In genomic region chr10:102645388-102645740, GRCh38 we compare ENCODE assay signal across 8 cellular contexts. TPM values are rescaled to one million over a fixed set of nuclear protein-coding genes. Genes with fewer than 3 reads are reported as not detected.
A peak's percentile ranks its signal among the peaks of the same experiment; 100 is the strongest.
DNase-seq lines count a peak whose midpoint lies in the region; ATAC-seq and TF ChIP-seq lines count a peak whose summit lies in the region.

No MANE protein-coding gene starts in this region.

- DNase-seq in DMS79 treated with DMSO at 0.1 percent for 48 hours (lab: John Stamatoyannopoulos, UW): peak; percentile 23
- no peak for DNase-seq in DMS79 (lab: John Stamatoyannopoulos, UW)
- peak; percentile 20 for DNase-seq in NCI-H2196 (lab: John Stamatoyannopoulos, UW; ENCODE audit: unreplicated experiment)
- peak; percentile 46 for DNase-seq in activated CD4-positive, alpha-beta T cell treated with anti-CD3 and anti-CD28 coated beads, Interleukin-2, amount 10 ng/mL, durations not matched to agents 7 days and 5 days
- DNase-seq in epithelial cell of esophagus (ENCODE audit: low read depth): peak; percentile 66
- peak; percentile 79 to 87 (median 85) for DNase-seq in mucosa of descending colon
- DNase-seq in upper lobe of left lung: peak in 1 of 2 donors; percentile 92
- no peak for DNase-seq in GM10266 (ENCODE audit: extremely low spot score)

- H3K27me3 ChIP-seq in upper lobe of left lung: no peaks in the 10 kb centered on the region

- TF ChIP-seq POLR2A in upper lobe of left lung (IDR thresholded peaks at IDR 0.05): peak in 1 of 4 donors; percentile 62

- peaks cover 3% of the 10 kb centered on the region for H3K36me3 ChIP-seq in mucosa of descending colon (ENCODE audit: low read depth)
- H3K36me3 ChIP-seq in upper lobe of left lung: peaks cover 0 to 4% (median 0%) of the 10 kb centered on the region in 4 donors

- peak in 2 of 4 donors; percentile 51 to 90 for TF ChIP-seq EP300 in upper lobe of left lung (IDR thresholded peaks at IDR 0.05)

- H3K4me3 ChIP-seq in epithelial cell of esophagus (ENCODE audit: low read length) (peak overlapping the region; percentile 91), mucosa of descending colon (peak overlapping the region; percentile 77), upper lobe of left lung (peak overlapping the region; percentile 71 to 97 (median 84))

- H3K4me3 Mint-ChIP-seq in activated CD4-positive, alpha-beta T cell treated with anti-CD3 and anti-CD28 coated beads, Interleukin-2, amount 10 ng/mL, durations not matched to agents 7 days and 5 days: peak overlapping the region; percentile 94

- 0% methylated on average over 4 to 12 of the region's 12 CpGs for WGBS in upper lobe of left lung, 2 donors

- TF ChIP-seq CTCF in epithelial cell of esophagus (IDR thresholded peaks at IDR 0.05; ENCODE audit: insufficient read depth, low read depth, low read length, missing control alignments) (no peak), mucosa of descending colon (IDR thresholded peaks at IDR 0.05) (no peak), upper lobe of left lung (IDR thresholded peaks at IDR 0.05) (no peak), GM10266 (IDR thresholded peaks at IDR 0.05; ENCODE audit: control insufficient read depth, insufficient read depth, low read depth, missing control alignments) (no peak)

- H3K36me3 Mint-ChIP-seq in activated CD4-positive, alpha-beta T cell treated with anti-CD3 and anti-CD28 coated beads, Interleukin-2, amount 10 ng/mL, durations not matched to agents 7 days and 5 days (ENCODE audit: low read depth): peaks cover 25% of the 10 kb centered on the region

- intact Hi-C loops in mucosa of descending colon (cut with DNase I, micrococcal nuclease): no loop called here

- H3K27ac ChIP-seq in upper lobe of left lung: peak overlapping the region; percentile 97 to 100 (median 99)

- ATAC-seq in mucosa of descending colon: peak; percentile 23
- ATAC-seq in upper lobe of left lung (ENCODE audit: low FRiP score in 2 of 2): peak; percentile 6 to 54

- peaks cover 49% of the 10 kb centered on the region for H3K4me1 Mint-ChIP-seq in activated CD4-positive, alpha-beta T cell treated with anti-CD3 and anti-CD28 coated beads, Interleukin-2, amount 10 ng/mL, durations not matched to agents 7 days and 5 days

- H3K9me3 ChIP-seq in mucosa of descending colon (no peaks in the 10 kb centered on the region), upper lobe of left lung (no peaks in the 10 kb centered on the region)

- no peaks in the 10 kb centered on the region for H3K9me3 Mint-ChIP-seq in activated CD4-positive, alpha-beta T cell treated with anti-CD3 and anti-CD28 coated beads, Interleukin-2, amount 10 ng/mL, durations not matched to agents 7 days and 5 days

- CTCF ChIA-PET in activated CD4-positive, alpha-beta T cell treated with anti-CD3 and anti-CD28 coated beads, Interleukin-2, amount 10 ng/mL, durations not matched to agents 7 days and 5 days (lab: Charles Lee): interaction anchor here (0.6 to 3.7 kb wide), 15 partner anchors 9 to 415 kb away, joined by 3 to 26 read pairs (median 4); partner anchors contain the start of genes C10orf95 and SUFU

- POLR2A ChIA-PET in activated CD4-positive, alpha-beta T cell treated with anti-CD3 and anti-CD28 coated beads, Interleukin-2, amount 10 ng/mL, durations not matched to agents 7 days and 5 days (lab: Charles Lee): interaction anchor here (1.0 to 1.3 kb wide), 2 partner anchors 18 to 98 kb away, joined by 3 read pairs; partner anchors contain the start of gene WBP1L

- H3K4me1 ChIP-seq in mucosa of descending colon (ENCODE audit: low read depth) (peaks cover 41% of the 10 kb centered on the region), upper lobe of left lung (peaks cover 39 to 45% (median 40%) of the 10 kb centered on the region in 4 donors)

- peak overlapping the region; percentile 95 for H3K27ac Mint-ChIP-seq in activated CD4-positive, alpha-beta T cell treated with anti-CD3 and anti-CD28 coated beads, Interleukin-2, amount 10 ng/mL, durations not matched to agents 7 days and 5 days

- H3K27me3 Mint-ChIP-seq in activated CD4-positive, alpha-beta T cell treated with anti-CD3 and anti-CD28 coated beads, Interleukin-2, amount 10 ng/mL, durations not matched to agents 7 days and 5 days: no peaks in the 10 kb centered on the region

RNA-seq across cellular contexts. Expression of gene TRIM8, which starts 1.1 kb away (rescaled TPM):
- 10 to 100 TPM; 40.2 to 42.7 TPM for total RNA-seq in activated CD4-positive, alpha-beta T cell treated with anti-CD3 and anti-CD28 coated beads, Interleukin-2, amount 10 ng/mL, durations not matched to agents 7 days and 5 days
- total RNA-seq in mucosa of descending colon (10 to 100 TPM; 65.5 to 89.9 (median 71.3) TPM), upper lobe of left lung (100 to 1,000 TPM; 162 to 279 (median 177) TPM)

Comparison
In these comparisons a context has a peak if more than half of its experiments do, and no peak if none do; other contexts are left out.
1. DNase-seq: peak in DMS79 treated with DMSO at 0.1 percent for 48 hours (single experiment), NCI-H2196 (single experiment), activated CD4-positive, alpha-beta T cell treated with anti-CD3 and anti-CD28 coated beads, Interleukin-2, amount 10 ng/mL, durations not matched to agents 7 days and 5 days (single experiment), epithelial cell of esophagus (single experiment) and mucosa of descending colon (3 of 3); none in DMS79 (single experiment) and GM10266 (single experiment).
2. Peak in every context shown above with its lines, with median percentiles within 50 percentile points of each other: H3K4me3 ChIP-seq.